ENCODE assay signal across 18 cellular contexts in genomic region chr18:28823506-28824182, GRCh38.
"Had no signal": no experiment of that assay in that cellular context is flagged by ENCODE, and none has a peak within 500 bp of the region (broad histone marks: within the 10 kb centered on the region; RNA-seq: fewer than 3 reads in every experiment).

No MANE protein-coding gene starts in this region.

- H3K27ac ChIP-seq: esophagus squamous epithelium, right atrium auricular region, skin epidermis, transverse colon had no signal

- FAIRE-seq: astrocyte, colon had no signal

- H3K4me1 Mint-ChIP-seq: activated CD4-positive, alpha-beta T cell treated with anti-CD3 and anti-CD28 coated beads for 36 hours; activated naive CD4-positive, alpha-beta T cell treated with anti-CD3 and anti-CD28 coated beads, Interleukin-2, amount 10 ng/mL, durations not matched to agents 7 days and 5 days; T-helper 17 cell had no signal

- H3K4me3 ChIP-seq: esophagus squamous epithelium, right atrium auricular region, skin epidermis, transverse colon had no signal

- H3K9me3 ChIP-seq: esophagus squamous epithelium, right atrium auricular region had no signal

- H3K36me3 Mint-ChIP-seq: activated CD4-positive, alpha-beta memory T cell treated with anti-CD3 and anti-CD28 coated beads for 36 hours; activated naive CD4-positive, alpha-beta T cell treated with anti-CD3 and anti-CD28 coated beads, Interleukin-2, amount 10 ng/mL, durations not matched to agents 7 days and 5 days had no signal

- DNase-seq: activated CD4-positive, alpha-beta memory T cell treated with anti-CD3 and anti-CD28 coated beads for 36 hours; activated CD4-positive, alpha-beta T cell treated with anti-CD3 and anti-CD28 coated beads for 36 hours; activated naive CD4-positive, alpha-beta T cell treated with anti-CD3 and anti-CD28 coated beads, Interleukin-2, amount 10 ng/mL, durations not matched to agents 7 days and 5 days; activated T-cell treated with anti-CD3 and anti-CD28 coated beads, Interleukin-2, amount 50 U/mL, for 24 hours; esophagus squamous epithelium; foreskin melanocyte; occipital lobe; stimulated activated CD4-positive, alpha-beta T cell treated with anti-CD3 and anti-CD28 coated beads, Interleukin-4, amount 100 ng/mL, for 4 hours; stimulated activated CD8-positive, alpha-beta memory T cell treated with anti-CD3 and anti-CD28 coated beads, Interleukin-4, amount 100 ng/mL, for 48 hours; stimulated activated naive CD4-positive, alpha-beta T cell treated with Interleukin-2 at 50 U/mL for 16 hours; T-helper 17 cell; transverse colon had no signal

- H3K4me1 ChIP-seq: esophagus squamous epithelium, right atrium auricular region, transverse colon had no signal

- H3K27me3 ChIP-seq: esophagus squamous epithelium, right atrium auricular region, transverse colon had no signal

- H3K36me3 ChIP-seq: esophagus squamous epithelium, right atrium auricular region, transverse colon had no signal

- H3K27ac Mint-ChIP-seq: activated CD4-positive, alpha-beta memory T cell treated with anti-CD3 and anti-CD28 coated beads for 36 hours; activated CD4-positive, alpha-beta T cell treated with anti-CD3 and anti-CD28 coated beads for 36 hours; activated naive CD4-positive, alpha-beta T cell treated with anti-CD3 and anti-CD28 coated beads, Interleukin-2, amount 10 ng/mL, durations not matched to agents 7 days and 5 days; activated T-cell treated with anti-CD3 and anti-CD28 coated beads, Interleukin-2, amount 50 U/mL, for 24 hours; natural killer cell treated with Interleukin-12 subunit alpha and Interleukin-12 subunit beta and Interleukin-15 and Interleukin-18, amount 100 ng/mL, for 72 hours; progenitor cell of endocrine pancreas; T-helper 17 cell had no signal

- H3K27me3 Mint-ChIP-seq: activated CD4-positive, alpha-beta memory T cell treated with anti-CD3 and anti-CD28 coated beads for 36 hours; activated CD4-positive, alpha-beta T cell treated with anti-CD3 and anti-CD28 coated beads for 36 hours; activated naive CD4-positive, alpha-beta T cell treated with anti-CD3 and anti-CD28 coated beads, Interleukin-2, amount 10 ng/mL, durations not matched to agents 7 days and 5 days; activated T-cell treated with anti-CD3 and anti-CD28 coated beads, Interleukin-2, amount 50 U/mL, for 24 hours; natural killer cell treated with Interleukin-12 subunit alpha and Interleukin-12 subunit beta and Interleukin-15 and Interleukin-18, amount 100 ng/mL, for 72 hours; progenitor cell of endocrine pancreas; T-helper 17 cell had no signal

- ATAC-seq: activated CD4-positive, alpha-beta T cell treated with anti-CD3 and anti-CD28 coated beads for 36 hours; natural killer cell treated with Interleukin-12 subunit alpha and Interleukin-12 subunit beta and Interleukin-15 and Interleukin-18, amount 100 ng/mL, for 72 hours; T-helper 17 cell had no signal

- H3K4me3 Mint-ChIP-seq: activated CD4-positive, alpha-beta memory T cell treated with anti-CD3 and anti-CD28 coated beads for 36 hours; activated CD4-positive, alpha-beta T cell treated with anti-CD3 and anti-CD28 coated beads for 36 hours; activated naive CD4-positive, alpha-beta T cell treated with anti-CD3 and anti-CD28 coated beads, Interleukin-2, amount 10 ng/mL, durations not matched to agents 7 days and 5 days; activated T-cell treated with anti-CD3 and anti-CD28 coated beads, Interleukin-2, amount 50 U/mL, for 24 hours; natural killer cell treated with Interleukin-12 subunit alpha and Interleukin-12 subunit beta and Interleukin-15 and Interleukin-18, amount 100 ng/mL, for 72 hours; T-helper 17 cell had no signal
